ENCODE assay signal across 7 cellular contexts in the genomic region with DNA sequence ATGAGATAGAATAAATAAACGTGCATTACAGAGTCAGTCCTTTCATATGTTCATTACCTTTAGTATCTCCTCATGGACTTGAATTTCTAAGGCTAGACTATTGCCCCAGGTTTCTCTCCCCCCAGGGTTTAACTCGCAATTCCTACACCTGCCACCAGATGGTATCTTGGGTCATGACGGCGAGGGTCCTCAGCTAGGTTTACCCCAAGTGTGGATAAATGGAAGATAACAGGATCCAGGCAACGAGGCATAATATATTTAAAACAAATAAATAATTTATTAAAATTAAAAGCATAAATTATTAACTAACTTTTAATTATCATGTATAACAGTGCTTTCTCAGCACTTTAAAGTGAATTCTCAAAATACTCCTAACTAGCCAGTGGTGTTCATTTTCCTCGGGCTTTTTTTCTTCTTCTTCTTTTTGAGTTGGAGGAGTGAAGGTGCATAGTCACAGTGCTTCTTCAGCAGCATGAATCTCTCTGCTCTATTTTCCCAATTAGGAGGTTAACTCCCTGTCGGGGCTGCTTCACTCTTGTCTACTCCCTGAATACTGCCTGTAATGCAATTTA.
DNase-seq lines count a peak whose midpoint lies in the region; ATAC-seq and TF ChIP-seq lines count a peak whose summit lies in the region.

No MANE protein-coding gene starts in this region.

- H3K36me3 ChIP-seq in upper lobe of right lung: no peaks in the 10 kb centered on the region

- H3K27ac ChIP-seq in upper lobe of right lung: no peak overlapping the region

- DNase-seq in EH (ENCODE audit: low read depth) (peak; percentile 31), HuH-7 (ENCODE audit: low spot score) (peak; percentile 62), SK-N-DZ (ENCODE audit: low spot score) (peak; percentile 64), astrocyte of the cerebellum (ENCODE audit: low read depth) (no peak), lung microvascular endothelial cell (ENCODE audit: low read depth in 2 of 2) (peak; percentile 19 to 39), upper lobe of right lung (no peak)

- intact Hi-C loops in upper lobe of right lung (cut with DNase I): no loop called here

- H3K27me3 ChIP-seq in upper lobe of right lung: no peaks in the 10 kb centered on the region

- no peaks in the 10 kb centered on the region for H3K4me1 ChIP-seq in upper lobe of right lung

- in situ Hi-C loops in astrocyte of the cerebellum (cut with HindIII; ENCODE audit: low sequenced_read_pairs): no loop called here

- ATAC-seq in GM19463 (IDR thresholded peaks at IDR 0.05; ENCODE audit: unreplicated experiment) (peak; percentile 90), upper lobe of right lung (peak; percentile 69)

- TF ChIP-seq CTCF in astrocyte of the cerebellum (IDR thresholded peaks at IDR 0.05; ENCODE audit: low read depth, low read length, missing control alignments) (peak; percentile 90), upper lobe of right lung (IDR thresholded peaks at IDR 0.05) (peak; percentile 67)

- H3K9me3 ChIP-seq in upper lobe of right lung: no peaks in the 10 kb centered on the region

- H3K4me3 ChIP-seq in astrocyte of the cerebellum (ENCODE audit: low read depth, low read length): no peak overlapping the region
- H3K4me3 ChIP-seq in upper lobe of right lung: no peak overlapping the region

Comparison
In these comparisons a context has a peak if more than half of its experiments do, and no peak if none do; other contexts are left out.
1. DNase-seq: peak in EH (single experiment), HuH-7 (single experiment), SK-N-DZ (single experiment) and lung microvascular endothelial cell (2 of 2); none in astrocyte of the cerebellum (single experiment) and upper lobe of right lung (single experiment).